8 cellular contexts compared by ENCODE assay signal in genomic region chr9:114538241-114538640, GRCh38. TPM values are rescaled to one million over a fixed set of nuclear protein-coding genes. Genes with fewer than 3 reads are reported as not detected.
DNase-seq lines count a peak whose midpoint lies in the region; ATAC-seq and TF ChIP-seq lines count a peak whose summit lies in the region.

No MANE protein-coding gene starts in this region.

- BruUV-seq in Panc1 (replicated peaks; lab: Mats Ljungman, UMichigan), result no TSS peak

- no peaks in the 10 kb centered on the region for H3K36me3 ChIP-seq in CD4-positive, alpha-beta memory T cell (ENCODE audit: insufficient read depth, low read length)
- no peaks in the 10 kb centered on the region for H3K36me3 ChIP-seq in Panc1 (ENCODE audit: control insufficient read depth, insufficient read depth, low read length)
- H3K36me3 ChIP-seq in tibial artery, result no peaks in the 10 kb centered on the region

- H3K4me1 ChIP-seq in CD4-positive, alpha-beta memory T cell (ENCODE audit: insufficient read depth, low read length), result no peaks in the 10 kb centered on the region
- no peaks in the 10 kb centered on the region for H3K4me1 ChIP-seq in Panc1 (ENCODE audit: control insufficient read depth, insufficient read depth, low read length)
- H3K4me1 ChIP-seq in tibial artery, result no peaks in the 10 kb centered on the region

- H3K4me1 Mint-ChIP-seq in CD4-positive, alpha-beta memory T cell, result peaks cover 4 to 8% (median 5%) of the 10 kb centered on the region in 4 donors

- H3K27ac ChIP-seq in CD4-positive, alpha-beta memory T cell (ENCODE audit: low read depth, low read length), result no peak overlapping the region
- H3K27ac ChIP-seq in Panc1 (ENCODE audit: low read length), result no peak overlapping the region
- H3K27ac ChIP-seq in tibial artery, result no peak overlapping the region

- TF ChIP-seq CTCF in Panc1 (IDR thresholded peaks at IDR 0.05), result peak; percentile 32
- TF ChIP-seq CTCF in epithelial cell of esophagus (IDR thresholded peaks at IDR 0.05; ENCODE audit: insufficient read depth, low read depth, low read length, missing control alignments), result peak; percentile 57
- TF ChIP-seq CTCF in GM20000 (IDR thresholded peaks at IDR 0.05; ENCODE audit: extremely low read depth, missing control alignments), result no peak
- TF ChIP-seq CTCF in tibial artery (IDR thresholded peaks at IDR 0.05), result no peak

- in situ Hi-C loops in Panc1 (cut with HindIII; ENCODE audit: low pct_unique_long_range_greater_than_20kb, low sequenced_read_pairs), result no loop called here

- DNase-seq in CD4-positive, alpha-beta memory T cell, result peak in 4 of 5 donors; percentile 17 to 34 (median 21)
- no peak for DNase-seq in Panc1 (ENCODE audit: low read depth, low spot score)
- peak; percentile 75 for DNase-seq in epithelial cell of esophagus (ENCODE audit: low read depth)
- DNase-seq in GM20000 (ENCODE audit: low spot score), result no peak
- no peak for DNase-seq in tibial artery
- DNase-seq in foreskin melanocyte, result no peak
- DNase-seq in effector CD4-positive, alpha-beta T cell, result no peak

- peaks cover 0 to 2% of the 10 kb centered on the region in 2 donors for H3K27me3 Mint-ChIP-seq in CD4-positive, alpha-beta memory T cell

- H3K4me3 ChIP-seq in CD4-positive, alpha-beta memory T cell (ENCODE audit: low read length in 2 of 2), result no peak overlapping the region
- H3K4me3 ChIP-seq in Panc1 (ENCODE audit: low read depth in 2 of 2, low read length in 2 of 2) (no peak overlapping the region), epithelial cell of esophagus (ENCODE audit: low read length) (no peak overlapping the region), tibial artery (no peak overlapping the region)

- POLR2A ChIA-PET in CD4-positive, alpha-beta memory T cell (lab: Charles Lee; ENCODE audit: partially characterized antibody), result interaction anchor here (0.8 to 1.1 kb wide), 2 partner anchors 115 to 150 kb away, joined by 3 to 4 read pairs; partner anchors contain the start of gene AKNA
- POLR2A ChIA-PET in Panc1 (lab: Charles Lee), result no interaction called here

- H3K9me3 ChIP-seq in CD4-positive, alpha-beta memory T cell (ENCODE audit: control insufficient read depth in 1 of 2, low read length in 2 of 2), result no peaks in the 10 kb centered on the region
- no peaks in the 10 kb centered on the region for H3K9me3 ChIP-seq in Panc1 (ENCODE audit: control insufficient read depth, insufficient read depth, low read depth, low read length)
- no peaks in the 10 kb centered on the region for H3K9me3 ChIP-seq in tibial artery

- H3K4me3 Mint-ChIP-seq in CD4-positive, alpha-beta memory T cell, result no peak overlapping the region

- peaks cover 0 to 4% (median 0%) of the 10 kb centered on the region in 8 donors for H3K9me3 Mint-ChIP-seq in CD4-positive, alpha-beta memory T cell

- CTCF ChIA-PET in CD4-positive, alpha-beta memory T cell (lab: Charles Lee; ENCODE audit: partially characterized antibody), result interaction anchor here (0.7 to 4.9 kb wide), 12 partner anchors 9 to 133 kb away, joined by 3 to 53 read pairs (median 4); partner anchors contain the start of genes ATP6V1G1 and WHRN
- CTCF ChIA-PET in Panc1 (lab: Charles Lee), result interaction anchor here (1.8 kb wide), 1 partner anchor 115 kb away, joined by 6 read pairs; no protein-coding TSS in a partner anchor

- peak overlapping the region in 5 of 7 donors; percentile 8 to 37 (median 24) for H3K27ac Mint-ChIP-seq in CD4-positive, alpha-beta memory T cell

- intact Hi-C loops in CD4-positive, alpha-beta memory T cell (cut with micrococcal nuclease), result loop anchor here (1.0 kb wide), 1 partner anchor 115 kb away; no protein-coding TSS in a partner anchor
- intact Hi-C loops in Panc1 (cut with micrococcal nuclease; ENCODE audit: unreplicated experiment) (no loop called here), tibial artery (cut with DNase I; ENCODE audit: low total_unique reads) (no loop called here)

- no peaks in the 10 kb centered on the region for H3K36me3 Mint-ChIP-seq in CD4-positive, alpha-beta memory T cell

- ATAC-seq in GM21576 (IDR thresholded peaks at IDR 0.05; ENCODE audit: unreplicated experiment), result peak; percentile 75
- peak; percentile 79; the same call in 1 of the 2 replicates for ATAC-seq in Panc1

- H3K27me3 ChIP-seq in CD4-positive, alpha-beta memory T cell (ENCODE audit: insufficient read depth, low read length), result no peaks in the 10 kb centered on the region
- no peaks in the 10 kb centered on the region for H3K27me3 ChIP-seq in Panc1 (ENCODE audit: control insufficient read depth, insufficient read depth, low read length)
- peaks cover 0 to 8% of the 10 kb centered on the region in 2 donors for H3K27me3 ChIP-seq in tibial artery

RNA-seq across cellular contexts. Expression of gene WHRN, which starts 33.0 kb away (rescaled TPM):
- total RNA-seq in CD4-positive, alpha-beta memory T cell, result 10 to 100 TPM in 1 of 2 experiments, 1 to 10 TPM in 1; 8.4 to 10.1 TPM
- polyA plus RNA-seq in CD4-positive, alpha-beta memory T cell, result 1 to 10 TPM in 1 of 2 donors, under 1 TPM in 1; 0.24 to 1.5 TPM
- total RNA-seq in Panc1 (2021; ENCODE audit: unreplicated experiment), result 18.0 TPM
- polyA plus RNA-seq in Panc1 (2012; ENCODE audit: insufficient read length), result 18.0 TPM

RNA-seq across cellular contexts. Expression of gene ATP6V1G1, which starts 49.3 kb away (rescaled TPM):
- total RNA-seq in CD4-positive, alpha-beta memory T cell, result 100 to 1,000 TPM; 121 TPM
- 100 to 1,000 TPM; 274 to 449 TPM for polyA plus RNA-seq in CD4-positive, alpha-beta memory T cell
- total RNA-seq in Panc1 (2021; ENCODE audit: unreplicated experiment), result 71.8 TPM
- polyA plus RNA-seq in Panc1 (2012; ENCODE audit: insufficient read length), result 73.0 TPM

Comparison
In these comparisons a context has a peak if more than half of its experiments do, and no peak if none do; other contexts are left out.
1. DNase-seq: peak in CD4-positive, alpha-beta memory T cell (4 of 5) and epithelial cell of esophagus (single experiment); none in Panc1 (single experiment), GM20000 (single experiment), tibial artery (0 of 2), foreskin melanocyte (single experiment) and effector CD4-positive, alpha-beta T cell (single experiment).
2. CTCF ChIP-seq: peak in Panc1 (single experiment) and epithelial cell of esophagus (single experiment); none in GM20000 (single experiment) and tibial artery (0 of 2).